In the genomic region with DNA sequence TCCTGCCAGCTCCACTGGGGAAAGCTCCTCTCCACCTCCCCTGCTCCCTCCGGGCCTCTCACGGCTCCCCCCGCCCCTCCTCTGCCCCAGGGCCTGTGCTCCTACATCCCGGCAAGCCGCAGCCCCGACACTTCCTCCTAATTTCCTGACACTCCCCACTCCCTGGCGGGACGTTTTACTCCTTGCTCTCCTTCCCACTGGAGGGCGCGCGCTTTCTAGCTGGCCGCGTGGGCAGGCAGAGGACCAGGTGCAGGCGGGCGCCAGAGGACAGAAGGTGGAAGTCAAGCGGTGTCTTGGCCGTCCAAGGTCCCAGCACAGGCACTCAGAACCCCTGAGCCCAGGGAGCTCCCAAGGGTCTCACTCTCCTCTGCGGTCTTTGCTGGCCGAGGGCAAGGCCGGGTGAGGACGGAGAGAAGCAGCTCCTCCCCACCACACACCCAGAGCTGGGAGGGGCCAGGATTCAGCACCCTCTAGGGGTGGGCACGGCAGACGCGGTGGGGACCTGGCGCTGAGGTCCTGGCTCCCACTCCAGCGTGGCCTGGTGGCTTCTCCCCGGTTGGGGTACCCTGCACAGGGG, we compare ENCODE assay signal across 1 cellular context.
A peak's percentile ranks its signal among the peaks of the same experiment; 100 is the strongest.
TF ChIP-seq lines count a peak whose summit lies in the region.

No MANE protein-coding gene starts in this region.

TF ChIP-seq in K562, 482 proteins besides CTCF, POLR2A, EP300 and RAD21 (continued from another document and continues in another):
- TF ChIP-seq, protein P1, sequence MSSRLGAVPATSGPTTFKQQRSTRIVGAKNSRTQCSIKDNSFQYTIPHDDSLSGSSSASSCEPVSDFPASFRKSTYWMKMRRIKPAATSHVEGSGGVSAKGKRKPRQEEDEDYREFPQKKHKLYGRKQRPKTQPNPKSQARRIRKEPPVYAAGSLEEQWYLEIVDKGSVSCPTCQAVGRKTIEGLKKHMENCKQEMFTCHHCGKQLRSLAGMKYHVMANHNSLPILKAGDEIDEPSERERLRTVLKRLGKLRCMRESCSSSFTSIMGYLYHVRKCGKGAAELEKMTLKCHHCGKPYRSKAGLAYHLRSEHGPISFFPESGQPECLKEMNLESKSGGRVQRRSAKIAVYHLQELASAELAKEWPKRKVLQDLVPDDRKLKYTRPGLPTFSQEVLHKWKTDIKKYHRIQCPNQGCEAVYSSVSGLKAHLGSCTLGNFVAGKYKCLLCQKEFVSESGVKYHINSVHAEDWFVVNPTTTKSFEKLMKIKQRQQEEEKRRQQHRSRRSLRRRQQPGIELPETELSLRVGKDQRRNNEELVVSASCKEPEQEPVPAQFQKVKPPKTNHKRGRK (tag; IDR thresholded peaks at IDR 0.05): no peak
- TF ChIP-seq SMAD2 (IDR thresholded peaks at IDR 0.05; ENCODE audit: low read depth, low read length) (no peak), TOE1 (IDR thresholded peaks at IDR 0.05; ENCODE audit: borderline replicate concordance) (no peak), TOE1 (CRISPR knock-in tag; IDR thresholded peaks at IDR 0.05; ENCODE audit: borderline replicate concordance, low read depth) (no peak), SMARCA4 (IDR thresholded peaks at IDR 0.05) (0 out of 2 replicates have a peak, but pooled peaks have one; percentile 23), ZNF274 (IDR thresholded peaks at IDR 0.05; ENCODE audit: borderline replicate concordance, low read depth, low read length) (no peak), MAFF (IDR thresholded peaks at IDR 0.05; ENCODE audit: low read length) (no peak), EWSR1 (IDR thresholded peaks at IDR 0.05; ENCODE audit: borderline replicate concordance, low read depth, partially characterized antibody) (no peak), DMBX1 (CRISPR knock-in tag; IDR thresholded peaks at IDR 0.05; ENCODE audit: borderline replicate concordance) (no peak), NCOA4 (IDR thresholded peaks at IDR 0.05; ENCODE audit: partially characterized antibody) (no peak), ZNF431 (CRISPR knock-in tag; IDR thresholded peaks at IDR 0.05) (no peak), STAT5A (IDR thresholded peaks at IDR 0.05; ENCODE audit: borderline replicate concordance, low read length) (no peak), TSC22D4 (tag; IDR thresholded peaks at IDR 0.05) (no peak), RBM17 (IDR thresholded peaks at IDR 0.05; ENCODE audit: borderline replicate concordance, low read depth, low read length) (no peak), NCOA6 (IDR thresholded peaks at IDR 0.05) (no peak), ELF1 (tag; IDR thresholded peaks at IDR 0.05) (0 out of 2 replicates have a peak, but pooled peaks have one; percentile 32), TGIF2 (CRISPR knock-in tag; IDR thresholded peaks at IDR 0.05) (no peak), HLTF (IDR thresholded peaks at IDR 0.05) (no peak), RHOXF2B (CRISPR knock-in tag; conservative IDR thresholded peaks at IDR 0.05) (no peak), ZNF316 (IDR thresholded peaks at IDR 0.05) (no peak), DACH1 (IDR thresholded peaks at IDR 0.05; ENCODE audit: partially characterized antibody) (no peak), ZNF668 (CRISPR knock-in tag; IDR thresholded peaks at IDR 0.05) (no peak), FOXA1 (IDR thresholded peaks at IDR 0.05; ENCODE audit: borderline replicate concordance) (no peak), TCF3 (CRISPR knock-in tag; IDR thresholded peaks at IDR 0.05) (no peak), KLF16 (IDR thresholded peaks at IDR 0.05) (no peak), EGR1 (conservative IDR thresholded peaks at IDR 0.05) (peak; percentile 56)
- TF ChIP-seq, protein P2, sequence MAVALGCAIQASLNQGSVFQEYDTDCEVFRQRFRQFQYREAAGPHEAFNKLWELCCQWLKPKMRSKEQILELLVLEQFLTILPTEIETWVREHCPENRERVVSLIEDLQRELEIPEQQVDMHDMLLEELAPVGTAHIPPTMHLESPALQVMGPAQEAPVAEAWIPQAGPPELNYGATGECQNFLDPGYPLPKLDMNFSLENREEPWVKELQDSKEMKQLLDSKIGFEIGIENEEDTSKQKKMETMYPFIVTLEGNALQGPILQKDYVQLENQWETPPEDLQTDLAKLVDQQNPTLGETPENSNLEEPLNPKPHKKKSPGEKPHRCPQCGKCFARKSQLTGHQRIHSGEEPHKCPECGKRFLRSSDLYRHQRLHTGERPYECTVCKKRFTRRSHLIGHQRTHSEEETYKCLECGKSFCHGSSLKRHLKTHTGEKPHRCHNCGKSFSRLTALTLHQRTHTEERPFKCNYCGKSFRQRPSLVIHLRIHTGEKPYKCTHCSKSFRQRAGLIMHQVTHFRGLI (CRISPR knock-in tag; IDR thresholded peaks at IDR 0.05): no peak
- TF ChIP-seq, protein P3, sequence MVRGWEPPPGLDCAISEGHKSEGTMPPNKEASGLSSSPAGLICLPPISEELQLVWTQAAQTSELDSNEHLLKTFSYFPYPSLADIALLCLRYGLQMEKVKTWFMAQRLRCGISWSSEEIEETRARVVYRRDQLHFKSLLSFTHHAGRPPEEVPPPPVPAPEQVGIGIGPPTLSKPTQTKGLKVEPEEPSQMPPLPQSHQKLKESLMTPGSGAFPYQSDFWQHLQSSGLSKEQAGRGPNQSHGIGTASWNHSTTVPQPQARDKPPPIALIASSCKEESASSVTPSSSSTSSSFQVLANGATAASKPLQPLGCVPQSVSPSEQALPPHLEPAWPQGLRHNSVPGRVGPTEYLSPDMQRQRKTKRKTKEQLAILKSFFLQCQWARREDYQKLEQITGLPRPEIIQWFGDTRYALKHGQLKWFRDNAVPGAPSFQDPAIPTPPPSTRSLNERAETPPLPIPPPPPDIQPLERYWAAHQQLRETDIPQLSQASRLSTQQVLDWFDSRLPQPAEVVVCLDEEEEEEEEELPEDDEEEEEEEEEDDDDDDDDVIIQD (CRISPR knock-in tag; IDR thresholded peaks at IDR 0.05): no peak
- TF ChIP-seq, protein P4, sequence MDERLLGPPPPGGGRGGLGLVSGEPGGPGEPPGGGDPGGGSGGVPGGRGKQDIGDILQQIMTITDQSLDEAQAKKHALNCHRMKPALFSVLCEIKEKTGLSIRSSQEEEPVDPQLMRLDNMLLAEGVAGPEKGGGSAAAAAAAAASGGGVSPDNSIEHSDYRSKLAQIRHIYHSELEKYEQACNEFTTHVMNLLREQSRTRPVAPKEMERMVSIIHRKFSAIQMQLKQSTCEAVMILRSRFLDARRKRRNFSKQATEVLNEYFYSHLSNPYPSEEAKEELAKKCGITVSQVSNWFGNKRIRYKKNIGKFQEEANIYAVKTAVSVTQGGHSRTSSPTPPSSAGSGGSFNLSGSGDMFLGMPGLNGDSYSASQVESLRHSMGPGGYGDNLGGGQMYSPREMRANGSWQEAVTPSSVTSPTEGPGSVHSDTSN (CRISPR knock-in tag; IDR thresholded peaks at IDR 0.05; ENCODE audit: low read depth): no peak
- TF ChIP-seq, protein P4 (tag; conservative IDR thresholded peaks at IDR 0.05; ENCODE audit: low read depth): no peak
- TF ChIP-seq, protein P5, sequence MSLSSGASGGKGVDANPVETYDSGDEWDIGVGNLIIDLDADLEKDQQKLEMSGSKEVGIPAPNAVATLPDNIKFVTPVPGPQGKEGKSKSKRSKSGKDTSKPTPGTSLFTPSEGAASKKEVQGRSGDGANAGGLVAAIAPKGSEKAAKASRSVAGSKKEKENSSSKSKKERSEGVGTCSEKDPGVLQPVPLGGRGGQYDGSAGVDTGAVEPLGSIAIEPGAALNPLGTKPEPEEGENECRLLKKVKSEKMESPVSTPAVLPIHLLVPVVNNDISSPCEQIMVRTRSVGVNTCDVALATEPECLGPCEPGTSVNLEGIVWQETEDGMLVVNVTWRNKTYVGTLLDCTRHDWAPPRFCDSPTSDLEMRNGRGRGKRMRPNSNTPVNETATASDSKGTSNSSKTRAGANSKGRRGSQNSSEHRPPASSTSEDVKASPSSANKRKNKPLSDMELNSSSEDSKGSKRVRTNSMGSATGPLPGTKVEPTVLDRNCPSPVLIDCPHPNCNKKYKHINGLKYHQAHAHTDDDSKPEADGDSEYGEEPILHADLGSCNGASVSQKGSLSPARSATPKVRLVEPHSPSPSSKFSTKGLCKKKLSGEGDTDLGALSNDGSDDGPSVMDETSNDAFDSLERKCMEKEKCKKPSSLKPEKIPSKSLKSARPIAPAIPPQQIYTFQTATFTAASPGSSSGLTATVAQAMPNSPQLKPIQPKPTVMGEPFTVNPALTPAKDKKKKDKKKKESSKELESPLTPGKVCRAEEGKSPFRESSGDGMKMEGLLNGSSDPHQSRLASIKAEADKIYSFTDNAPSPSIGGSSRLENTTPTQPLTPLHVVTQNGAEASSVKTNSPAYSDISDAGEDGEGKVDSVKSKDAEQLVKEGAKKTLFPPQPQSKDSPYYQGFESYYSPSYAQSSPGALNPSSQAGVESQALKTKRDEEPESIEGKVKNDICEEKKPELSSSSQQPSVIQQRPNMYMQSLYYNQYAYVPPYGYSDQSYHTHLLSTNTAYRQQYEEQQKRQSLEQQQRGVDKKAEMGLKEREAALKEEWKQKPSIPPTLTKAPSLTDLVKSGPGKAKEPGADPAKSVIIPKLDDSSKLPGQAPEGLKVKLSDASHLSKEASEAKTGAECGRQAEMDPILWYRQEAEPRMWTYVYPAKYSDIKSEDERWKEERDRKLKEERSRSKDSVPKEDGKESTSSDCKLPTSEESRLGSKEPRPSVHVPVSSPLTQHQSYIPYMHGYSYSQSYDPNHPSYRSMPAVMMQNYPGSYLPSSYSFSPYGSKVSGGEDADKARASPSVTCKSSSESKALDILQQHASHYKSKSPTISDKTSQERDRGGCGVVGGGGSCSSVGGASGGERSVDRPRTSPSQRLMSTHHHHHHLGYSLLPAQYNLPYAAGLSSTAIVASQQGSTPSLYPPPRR (CRISPR knock-in tag; IDR thresholded peaks at IDR 0.05; ENCODE audit: borderline replicate concordance): no peak
- TF ChIP-seq, protein P6, sequence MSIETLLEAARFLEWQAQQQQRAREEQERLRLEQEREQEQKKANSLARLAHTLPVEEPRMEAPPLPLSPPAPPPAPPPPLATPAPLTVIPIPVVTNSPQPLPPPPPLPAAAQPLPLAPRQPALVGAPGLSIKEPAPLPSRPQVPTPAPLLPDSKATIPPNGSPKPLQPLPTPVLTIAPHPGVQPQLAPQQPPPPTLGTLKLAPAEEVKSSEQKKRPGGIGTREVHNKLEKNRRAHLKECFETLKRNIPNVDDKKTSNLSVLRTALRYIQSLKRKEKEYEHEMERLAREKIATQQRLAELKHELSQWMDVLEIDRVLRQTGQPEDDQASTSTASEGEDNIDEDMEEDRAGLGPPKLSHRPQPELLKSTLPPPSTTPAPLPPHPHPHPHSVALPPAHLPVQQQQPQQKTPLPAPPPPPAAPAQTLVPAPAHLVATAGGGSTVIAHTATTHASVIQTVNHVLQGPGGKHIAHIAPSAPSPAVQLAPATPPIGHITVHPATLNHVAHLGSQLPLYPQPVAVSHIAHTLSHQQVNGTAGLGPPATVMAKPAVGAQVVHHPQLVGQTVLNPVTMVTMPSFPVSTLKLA (conservative IDR thresholded peaks at IDR 0.05): peak in 1 of 2 experiments; percentile 67; a peak in 3 of 4 replicates
- TF ChIP-seq, protein P7, sequence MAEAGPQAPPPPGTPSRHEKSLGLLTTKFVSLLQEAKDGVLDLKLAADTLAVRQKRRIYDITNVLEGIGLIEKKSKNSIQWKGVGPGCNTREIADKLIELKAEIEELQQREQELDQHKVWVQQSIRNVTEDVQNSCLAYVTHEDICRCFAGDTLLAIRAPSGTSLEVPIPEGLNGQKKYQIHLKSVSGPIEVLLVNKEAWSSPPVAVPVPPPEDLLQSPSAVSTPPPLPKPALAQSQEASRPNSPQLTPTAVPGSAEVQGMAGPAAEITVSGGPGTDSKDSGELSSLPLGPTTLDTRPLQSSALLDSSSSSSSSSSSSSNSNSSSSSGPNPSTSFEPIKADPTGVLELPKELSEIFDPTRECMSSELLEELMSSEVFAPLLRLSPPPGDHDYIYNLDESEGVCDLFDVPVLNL (CRISPR knock-in tag; IDR thresholded peaks at IDR 0.05; ENCODE audit: low read depth): no peak
- TF ChIP-seq, protein P8, sequence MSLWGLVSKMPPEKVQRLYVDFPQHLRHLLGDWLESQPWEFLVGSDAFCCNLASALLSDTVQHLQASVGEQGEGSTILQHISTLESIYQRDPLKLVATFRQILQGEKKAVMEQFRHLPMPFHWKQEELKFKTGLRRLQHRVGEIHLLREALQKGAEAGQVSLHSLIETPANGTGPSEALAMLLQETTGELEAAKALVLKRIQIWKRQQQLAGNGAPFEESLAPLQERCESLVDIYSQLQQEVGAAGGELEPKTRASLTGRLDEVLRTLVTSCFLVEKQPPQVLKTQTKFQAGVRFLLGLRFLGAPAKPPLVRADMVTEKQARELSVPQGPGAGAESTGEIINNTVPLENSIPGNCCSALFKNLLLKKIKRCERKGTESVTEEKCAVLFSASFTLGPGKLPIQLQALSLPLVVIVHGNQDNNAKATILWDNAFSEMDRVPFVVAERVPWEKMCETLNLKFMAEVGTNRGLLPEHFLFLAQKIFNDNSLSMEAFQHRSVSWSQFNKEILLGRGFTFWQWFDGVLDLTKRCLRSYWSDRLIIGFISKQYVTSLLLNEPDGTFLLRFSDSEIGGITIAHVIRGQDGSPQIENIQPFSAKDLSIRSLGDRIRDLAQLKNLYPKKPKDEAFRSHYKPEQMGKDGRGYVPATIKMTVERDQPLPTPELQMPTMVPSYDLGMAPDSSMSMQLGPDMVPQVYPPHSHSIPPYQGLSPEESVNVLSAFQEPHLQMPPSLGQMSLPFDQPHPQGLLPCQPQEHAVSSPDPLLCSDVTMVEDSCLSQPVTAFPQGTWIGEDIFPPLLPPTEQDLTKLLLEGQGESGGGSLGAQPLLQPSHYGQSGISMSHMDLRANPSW (CRISPR knock-in tag; IDR thresholded peaks at IDR 0.05): no peak
- TF ChIP-seq, protein P9, sequence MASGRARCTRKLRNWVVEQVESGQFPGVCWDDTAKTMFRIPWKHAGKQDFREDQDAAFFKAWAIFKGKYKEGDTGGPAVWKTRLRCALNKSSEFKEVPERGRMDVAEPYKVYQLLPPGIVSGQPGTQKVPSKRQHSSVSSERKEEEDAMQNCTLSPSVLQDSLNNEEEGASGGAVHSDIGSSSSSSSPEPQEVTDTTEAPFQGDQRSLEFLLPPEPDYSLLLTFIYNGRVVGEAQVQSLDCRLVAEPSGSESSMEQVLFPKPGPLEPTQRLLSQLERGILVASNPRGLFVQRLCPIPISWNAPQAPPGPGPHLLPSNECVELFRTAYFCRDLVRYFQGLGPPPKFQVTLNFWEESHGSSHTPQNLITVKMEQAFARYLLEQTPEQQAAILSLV (tag; IDR thresholded peaks at IDR 0.05): no peak
- TF ChIP-seq, protein P10, sequence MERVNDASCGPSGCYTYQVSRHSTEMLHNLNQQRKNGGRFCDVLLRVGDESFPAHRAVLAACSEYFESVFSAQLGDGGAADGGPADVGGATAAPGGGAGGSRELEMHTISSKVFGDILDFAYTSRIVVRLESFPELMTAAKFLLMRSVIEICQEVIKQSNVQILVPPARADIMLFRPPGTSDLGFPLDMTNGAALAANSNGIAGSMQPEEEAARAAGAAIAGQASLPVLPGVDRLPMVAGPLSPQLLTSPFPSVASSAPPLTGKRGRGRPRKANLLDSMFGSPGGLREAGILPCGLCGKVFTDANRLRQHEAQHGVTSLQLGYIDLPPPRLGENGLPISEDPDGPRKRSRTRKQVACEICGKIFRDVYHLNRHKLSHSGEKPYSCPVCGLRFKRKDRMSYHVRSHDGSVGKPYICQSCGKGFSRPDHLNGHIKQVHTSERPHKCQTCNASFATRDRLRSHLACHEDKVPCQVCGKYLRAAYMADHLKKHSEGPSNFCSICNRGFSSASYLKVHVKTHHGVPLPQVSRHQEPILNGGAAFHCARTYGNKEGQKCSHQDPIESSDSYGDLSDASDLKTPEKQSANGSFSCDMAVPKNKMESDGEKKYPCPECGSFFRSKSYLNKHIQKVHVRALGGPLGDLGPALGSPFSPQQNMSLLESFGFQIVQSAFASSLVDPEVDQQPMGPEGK (CRISPR knock-in tag; IDR thresholded peaks at IDR 0.05; ENCODE audit: borderline replicate concordance): no peak
